In the genomic region with DNA sequence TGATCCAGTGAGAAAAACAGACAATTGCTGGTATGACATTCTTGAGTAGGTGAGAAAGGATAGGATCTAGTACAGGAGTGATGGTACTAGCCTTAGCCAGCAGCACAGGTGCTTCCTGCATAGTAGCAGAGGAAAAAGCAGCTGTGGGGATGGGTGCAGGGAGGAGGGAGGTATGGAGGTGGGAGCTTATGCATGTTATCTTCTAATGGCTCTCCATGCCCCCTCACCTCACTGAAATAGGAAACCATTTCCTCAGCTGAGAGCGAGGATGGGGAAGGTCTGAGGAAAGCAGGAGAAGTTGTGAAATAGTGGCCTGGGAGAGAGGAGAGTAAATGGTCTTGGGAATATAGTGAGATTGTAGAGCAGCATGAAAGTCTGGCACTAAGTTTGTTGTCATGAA, we compare ENCODE assay signal across 23 cellular contexts.
DNase-seq lines count a peak whose midpoint lies in the region; ATAC-seq and TF ChIP-seq lines count a peak whose summit lies in the region.
"Had no signal": no experiment of that assay in that cellular context is flagged by ENCODE, and none has a peak within 500 bp of the region (broad histone marks: within the 10 kb centered on the region; RNA-seq: fewer than 3 reads in every experiment).

No MANE protein-coding gene starts in this region.

- H3K9me1 ChIP-seq in IMR-90 (ENCODE audit: insufficient read depth, low read length) = peaks cover 3% of the 10 kb centered on the region; the same call in 1 of the 2 replicates

- H3K27ac Mint-ChIP-seq in activated T-cell treated with anti-CD3 and anti-CD28 coated beads, Interleukin-2, amount 50 U/mL, for 24 hours = no peak overlapping the region
- H3K27ac Mint-ChIP-seq: CD14-positive monocyte; CD4-positive, alpha-beta T cell; CD8-positive, alpha-beta memory T cell; H9 had no signal

- H2BK5ac ChIP-seq in IMR-90 (ENCODE audit: low read depth, low read length, poor library complexity, severe bottlenecking) = no peak overlapping the region

- intact Hi-C loops in IMR-90 (cut with micrococcal nuclease) = no loop called here
- intact Hi-C loops in gastrocnemius medialis (cut with DNase I; ENCODE audit: low total_unique reads) = no loop called here

- no peaks in the 10 kb centered on the region for H3K4me1 Mint-ChIP-seq in activated T-cell treated with anti-CD3 and anti-CD28 coated beads, Interleukin-2, amount 50 U/mL, for 24 hours (ENCODE audit: low read depth)
- H3K4me1 Mint-ChIP-seq: CD8-positive, alpha-beta memory T cell; H9 had no signal

- H2AK5ac ChIP-seq in IMR-90 (ENCODE audit: low read depth, low read length) = no peak overlapping the region

- H3K27ac ChIP-seq in IMR-90 (ENCODE audit: insufficient read depth, low read length) (no peak overlapping the region), gastrocnemius medialis (peak overlapping the region in 3 of 4 donors; percentile 9 to 43 (median 17))
- H3K27ac ChIP-seq: A549; BLaER1 treated with 17β-estradiol and CSF1 and Interleukin-3, amounts not matched to agents 10 nM and 100 nM; GM23248 had no signal

- POLR2A ChIA-PET in IMR-90 (lab: Charles Lee; ENCODE audit: unreplicated experiment) = no interaction called here

- no peak overlapping the region for H3K56ac ChIP-seq in IMR-90 (ENCODE audit: extremely low read depth, insufficient read depth, low read length)

- no peaks in the 10 kb centered on the region for H3K9me3 Mint-ChIP-seq in activated T-cell treated with anti-CD3 and anti-CD28 coated beads, Interleukin-2, amount 50 U/mL, for 24 hours
- H3K9me3 Mint-ChIP-seq: CD14-positive monocyte; CD4-positive, alpha-beta T cell; CD8-positive, alpha-beta memory T cell; H9 had no signal

- no peak overlapping the region for H4K8ac ChIP-seq in IMR-90 (ENCODE audit: low read depth in 2 of 2, low read length in 2 of 2)

- H3K79me1 ChIP-seq in IMR-90 (ENCODE audit: low read depth in 1 of 2, low read length in 2 of 2) = no peaks in the 10 kb centered on the region

- dilution Hi-C loops in IMR-90 (cut with HindIII; ENCODE audit: low sequenced_read_pairs, unreplicated experiment) = no loop called here

- no peak overlapping the region for H2BK15ac ChIP-seq in IMR-90 (ENCODE audit: low read depth, low read length)

- DNase-seq in IMR-90 (no peak), amniotic epithelial cell (ENCODE audit: low read depth) (peak; percentile 38), iPS-NIHi7 (ENCODE audit: extremely low spot score) (peak; percentile 31), gastrocnemius medialis (no peak), G401 (ENCODE audit: low spot score) (no peak), dedifferentiated amniotic fluid mesenchymal stem cell (ENCODE audit: extremely low spot score) (no peak)
- DNase-seq in activated T-cell treated with anti-CD3 and anti-CD28 coated beads, Interleukin-2, amount 50 U/mL, for 24 hours = no peak
- DNase-seq: 8988T; ACHN; AML-193; BE2C; CD4-positive, alpha-beta T cell; CD8-positive, alpha-beta memory T cell; DMS 273 treated with DMSO at 0.1 percent for 48 hours; DMS79; EL; GF-D8; GM23248; H9 had no signal

- H4K91ac ChIP-seq in IMR-90 (ENCODE audit: insufficient read depth, low read depth, low read length) = no peak overlapping the region

- H3K9me3 ChIP-seq in IMR-90 (ENCODE audit: control insufficient read depth, insufficient read depth, low read length) (no peaks in the 10 kb centered on the region; the same call in 1 of the 2 replicates), gastrocnemius medialis (no peaks in the 10 kb centered on the region)
- H3K9me3 ChIP-seq: A549, BE2C had no signal

- no peak overlapping the region for H3K18ac ChIP-seq in IMR-90 (ENCODE audit: low read depth, low read length)

- H3K27me3 ChIP-seq in IMR-90 (ENCODE audit: control insufficient read depth, insufficient read depth, low read length) = no peaks in the 10 kb centered on the region; the same call in 1 of the 2 replicates
- H3K27me3 ChIP-seq in gastrocnemius medialis = no peaks in the 10 kb centered on the region
- H3K27me3 ChIP-seq: BE2C had no signal

- CTCF ChIA-PET in IMR-90 (lab: Yijun Ruan, JAX) = no interaction called here

- H3K27me3 Mint-ChIP-seq in activated T-cell treated with anti-CD3 and anti-CD28 coated beads, Interleukin-2, amount 50 U/mL, for 24 hours = no peaks in the 10 kb centered on the region
- H3K27me3 Mint-ChIP-seq: CD4-positive, alpha-beta T cell had no signal

- H3K4ac ChIP-seq in IMR-90 (ENCODE audit: low read depth, low read length) = no peak overlapping the region

- H3K4me3 Mint-ChIP-seq in activated T-cell treated with anti-CD3 and anti-CD28 coated beads, Interleukin-2, amount 50 U/mL, for 24 hours = no peak overlapping the region
- H3K4me3 Mint-ChIP-seq: CD14-positive monocyte; CD4-positive, alpha-beta T cell; CD8-positive, alpha-beta memory T cell; H9 had no signal

- no peak for TF ChIP-seq CTCF in IMR-90 (conservative IDR thresholded peaks at IDR 0.05; ENCODE audit: low read depth, low read length)
- TF ChIP-seq CTCF in gastrocnemius medialis (IDR thresholded peaks at IDR 0.05 in 4 of 5, conservative IDR thresholded peaks at IDR 0.05 in 1 of 5) = no peak

- H4K5ac ChIP-seq in IMR-90 (ENCODE audit: low read depth, low read length) = no peak overlapping the region

- TF ChIP-seq POLR2A in IMR-90 (IDR thresholded peaks at IDR 0.05; ENCODE audit: low read depth, low read length) (no peak), gastrocnemius medialis (IDR thresholded peaks at IDR 0.05) (no peak)

- no peaks in the 10 kb centered on the region for H4K20me1 ChIP-seq in IMR-90 (ENCODE audit: insufficient read depth, low read length)

- no peak overlapping the region for H3K14ac ChIP-seq in IMR-90 (replicated peaks; ENCODE audit: low read depth, low read length)

- no peak overlapping the region for H3K9ac ChIP-seq in IMR-90 (ENCODE audit: low read depth, low read length)
- H3K9ac ChIP-seq: BLaER1 treated with 17β-estradiol and CSF1 and Interleukin-3, amounts not matched to agents 10 nM and 100 nM; GM23248 had no signal

- H2BK120ac ChIP-seq in IMR-90 (ENCODE audit: low read depth, low read length) = no peak overlapping the region

- H3K4me3 ChIP-seq in IMR-90 (ENCODE audit: insufficient read depth, low read depth, low read length) (no peak overlapping the region), gastrocnemius medialis (no peak overlapping the region)
- H3K4me3 ChIP-seq: A549; BLaER1 treated with 17β-estradiol and CSF1 and Interleukin-3, amounts not matched to agents 10 nM and 100 nM; GM23248 had no signal

- H2BK20ac ChIP-seq in IMR-90 (ENCODE audit: low read depth, low read length) = no peak overlapping the region

- ATAC-seq in IMR-90 (ENCODE audit: low read depth) (no peak), gastrocnemius medialis (no peak)
- ATAC-seq: A549, HCT116 had no signal

- no CpG with 5 or more reads among the region's 1 CpG for WGBS in IMR-90 (ENCODE audit: extremely low coverage in 2 of 2, insufficient read length in 1 of 2), 2 experiments

- in situ Hi-C loops in IMR-90 (cut with MboI; ENCODE audit: low sequenced_read_pairs) (loop anchor here (25.0 kb wide), 1 partner anchor 652 kb away; a partner anchor contains a TSS), gastrocnemius medialis (cut with MboI; ENCODE audit: low sequenced_read_pairs in 4 of 4) (loop anchor here in 1 of 4 donors (25.0 kb wide), 1 partner anchor 227 kb away; no protein-coding TSS in a partner anchor), G401 (cut with HindIII; ENCODE audit: low sequenced_read_pairs) (no loop called here)

- H3K4me1 ChIP-seq in IMR-90 (ENCODE audit: control insufficient read depth, insufficient read depth, low read length) = no peaks in the 10 kb centered on the region
- peaks cover 17 to 18% of the 10 kb centered on the region in 2 donors for H3K4me1 ChIP-seq in gastrocnemius medialis
- H3K4me1 ChIP-seq: BE2C had no signal

- H2AFZ ChIP-seq in IMR-90 (replicated peaks; ENCODE audit: low read length, poor library complexity) = no peak overlapping the region
- H2AFZ ChIP-seq: GM23248 had no signal

- no peak overlapping the region for H3K23ac ChIP-seq in IMR-90 (ENCODE audit: low read depth, low read length)

- no TSS peak for BruUV-seq in IMR-90 (replicated peaks; lab: Mats Ljungman, UMichigan)

- H3K36me3 ChIP-seq in IMR-90 (ENCODE audit: control insufficient read depth, insufficient read depth, low read length) = no peaks in the 10 kb centered on the region
- H3K36me3 ChIP-seq in gastrocnemius medialis = no peaks in the 10 kb centered on the region
- H3K36me3 ChIP-seq: BE2C had no signal

- TF ChIP-seq RAD21 in IMR-90 (IDR thresholded peaks at IDR 0.05; ENCODE audit: low read length) = no peak

- no peaks in the 10 kb centered on the region for H3K36me3 Mint-ChIP-seq in activated T-cell treated with anti-CD3 and anti-CD28 coated beads, Interleukin-2, amount 50 U/mL, for 24 hours (ENCODE audit: low read depth)
- H3K36me3 Mint-ChIP-seq: CD8-positive, alpha-beta memory T cell had no signal

- H3K4me2 ChIP-seq in IMR-90 (ENCODE audit: low read depth, low read length) = no peak overlapping the region
- H3K4me2 ChIP-seq: A549; BLaER1 treated with 17β-estradiol and CSF1 and Interleukin-3, amounts not matched to agents 10 nM and 100 nM had no signal

- H2AK9ac ChIP-seq in IMR-90 (replicated peaks; ENCODE audit: low read depth, low read length, poor library complexity) = no peak overlapping the region

TF ChIP-seq in IMR-90, 13 proteins besides CTCF, POLR2A, EP300 and RAD21:
- no peak for TF ChIP-seq RFX5 (IDR thresholded peaks at IDR 0.05; ENCODE audit: low read depth, low read length)
- peak; percentile 20; the same call in 1 of the 2 replicates for TF ChIP-seq CEBPB (IDR thresholded peaks at IDR 0.05; ENCODE audit: low read depth, low read length)

Comparison
In these comparisons a context has a peak if more than half of its experiments do, and no peak if none do; other contexts are left out.
1. DNase-seq: peak in amniotic epithelial cell (single experiment) and iPS-NIHi7 (single experiment); none in IMR-90 (single experiment), gastrocnemius medialis (0 of 2), activated T-cell treated with anti-CD3 and anti-CD28 coated beads, Interleukin-2, amount 50 U/mL, for 24 hours (single experiment), G401 (single experiment) and dedifferentiated amniotic fluid mesenchymal stem cell (single experiment).